21 cellular contexts compared by ENCODE assay signal in the genomic region with DNA sequence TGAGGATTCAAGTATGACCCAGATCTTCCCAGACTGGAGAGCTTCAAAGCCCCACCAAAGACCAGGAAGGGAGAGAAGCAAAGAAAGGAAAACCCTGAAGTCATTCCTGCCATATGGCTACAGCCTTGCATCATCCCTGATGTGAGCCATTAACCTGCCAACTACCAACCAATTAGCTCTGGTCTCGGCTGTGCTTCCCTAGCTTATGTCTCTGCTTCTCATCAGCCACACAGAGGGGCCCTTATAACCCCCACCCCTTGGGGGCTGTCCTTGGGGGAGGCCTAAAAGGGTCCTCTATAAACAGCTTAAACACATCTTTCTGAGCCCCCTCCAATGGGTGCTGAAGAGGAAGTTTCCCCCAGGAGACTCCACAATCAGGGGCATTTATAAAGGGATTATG. TPM values are rescaled to one million over a fixed set of nuclear protein-coding genes. Genes with fewer than 3 reads are reported as not detected.
"Had no signal": no experiment of that assay in that cellular context is flagged by ENCODE, and none has a peak within 500 bp of the region (broad histone marks: within the 10 kb centered on the region; RNA-seq: fewer than 3 reads in every experiment).

No MANE protein-coding gene starts in this region.

- H3K27ac Mint-ChIP-seq: activated CD4-positive, alpha-beta T cell treated with anti-CD3 and anti-CD28 coated beads, Interleukin-2, amount 10 ng/mL, durations not matched to agents 7 days and 5 days; activated CD8-positive, alpha-beta T cell treated with anti-CD3 and anti-CD28 coated beads, Interleukin-2, amount 10 ng/mL, durations not matched to agents 7 days and 5 days; activated T-cell treated with anti-CD3 and anti-CD28 coated beads, Interleukin-2, amount 50 U/mL, for 72 hours; mesothelial cell of epicardium; natural killer cell treated with Interleukin-12 subunit alpha and Interleukin-12 subunit beta and Interleukin-15 and Interleukin-18, amount 100 ng/mL, for 72 hours had no signal

- H3K9me3 ChIP-seq: neutrophil, pancreas, thoracic aorta, upper lobe of left lung had no signal

- DNase-seq: activated CD4-positive, alpha-beta T cell treated with anti-CD3 and anti-CD28 coated beads, Interleukin-2, amount 10 ng/mL, durations not matched to agents 7 days and 5 days; activated CD8-positive, alpha-beta memory T cell treated with anti-CD3 and anti-CD28 coated beads, Interleukin-2, amount 50 U/mL, for 4 hours; activated CD8-positive, alpha-beta T cell treated with anti-CD3 and anti-CD28 coated beads, Interleukin-2, amount 10 ng/mL, durations not matched to agents 7 days and 5 days; activated effector memory CD4-positive, alpha-beta T cell treated with anti-CD3 and anti-CD28 coated beads, Interleukin-2, amount 50 U/mL, for 16 hours; activated naive CD4-positive, alpha-beta T cell treated with anti-CD3 and anti-CD28 coated beads, Interleukin-2, amount 50 U/mL, for 16 hours; activated T-cell treated with anti-CD3 and anti-CD28 coated beads, Interleukin-2, amount 50 U/mL, for 72 hours; aorta; cortex of kidney; effector CD8-positive, alpha-beta T cell; pancreas; right lobe of liver; stimulated activated CD4-positive, alpha-beta T cell treated with anti-CD3 and anti-CD28 coated beads, Interleukin-4, amount 100 ng/mL, for 1 hour; upper lobe of left lung had no signal

- ATAC-seq: activated CD4-positive, CD25-positive, alpha-beta regulatory T cell treated with anti-CD3 and anti-CD28 coated beads, Interleukin-2, amount 50 U/mL, for 24 hours; activated CD8-positive, alpha-beta T cell treated with anti-CD3 and anti-CD28 coated beads, Interleukin-2, amount 10 ng/mL, durations not matched to agents 7 days and 5 days; activated T-cell treated with anti-CD3 and anti-CD28 coated beads, Interleukin-2, amount 50 U/mL, for 72 hours; esophagus mucosa; natural killer cell treated with Interleukin-12 subunit alpha and Interleukin-12 subunit beta and Interleukin-15 and Interleukin-18, amount 100 ng/mL, for 72 hours; pancreas; right lobe of liver had no signal

- H3K4me3 Mint-ChIP-seq: activated CD4-positive, alpha-beta T cell treated with anti-CD3 and anti-CD28 coated beads, Interleukin-2, amount 10 ng/mL, durations not matched to agents 7 days and 5 days; activated CD8-positive, alpha-beta T cell treated with anti-CD3 and anti-CD28 coated beads, Interleukin-2, amount 10 ng/mL, durations not matched to agents 7 days and 5 days; activated T-cell treated with anti-CD3 and anti-CD28 coated beads, Interleukin-2, amount 50 U/mL, for 72 hours; central memory CD8-positive, alpha-beta T cell; mesothelial cell of epicardium; natural killer cell treated with Interleukin-12 subunit alpha and Interleukin-12 subunit beta and Interleukin-15 and Interleukin-18, amount 100 ng/mL, for 72 hours had no signal

- H3K9me3 Mint-ChIP-seq: activated CD4-positive, alpha-beta T cell treated with anti-CD3 and anti-CD28 coated beads, Interleukin-2, amount 10 ng/mL, durations not matched to agents 7 days and 5 days; central memory CD8-positive, alpha-beta T cell; natural killer cell treated with Interleukin-12 subunit alpha and Interleukin-12 subunit beta and Interleukin-15 and Interleukin-18, amount 100 ng/mL, for 72 hours had no signal

- H3K4me3 ChIP-seq: pancreas, right lobe of liver, smooth muscle cell, thoracic aorta, upper lobe of left lung had no signal

- H3K36me3 Mint-ChIP-seq: mesothelial cell of epicardium; natural killer cell treated with Interleukin-12 subunit alpha and Interleukin-12 subunit beta and Interleukin-15 and Interleukin-18, amount 100 ng/mL, for 72 hours had no signal

- H3K27me3 ChIP-seq: pancreas, right lobe of liver, upper lobe of left lung had no signal

- H3K4me1 Mint-ChIP-seq: activated CD4-positive, alpha-beta T cell treated with anti-CD3 and anti-CD28 coated beads, Interleukin-2, amount 10 ng/mL, durations not matched to agents 7 days and 5 days; central memory CD8-positive, alpha-beta T cell; mesothelial cell of epicardium had no signal

- H3K27ac ChIP-seq: neutrophil, pancreas, right lobe of liver, thoracic aorta, upper lobe of left lung had no signal

- H3K36me3 ChIP-seq: neutrophil, pancreas, right lobe of liver, thoracic aorta, upper lobe of left lung had no signal

- H3K4me1 ChIP-seq: pancreas, right lobe of liver, upper lobe of left lung had no signal

RNA-seq across cellular contexts. Expression of gene NOX5, which starts 52.8 kb away (rescaled TPM):
- total RNA-seq: activated CD4-positive, alpha-beta T cell treated with anti-CD3 and anti-CD28 coated beads, Interleukin-2, amount 10 ng/mL, durations not matched to agents 7 days and 5 days; activated CD8-positive, alpha-beta T cell treated with anti-CD3 and anti-CD28 coated beads, Interleukin-2, amount 10 ng/mL, durations not matched to agents 7 days and 5 days; activated T-cell treated with anti-CD3 and anti-CD28 coated beads, Interleukin-2, amount 50 U/mL, for 72 hours; natural killer cell treated with Interleukin-12 subunit alpha and Interleukin-12 subunit beta and Interleukin-15 and Interleukin-18, amount 100 ng/mL, for 72 hours had no signal
